In the genomic region with DNA sequence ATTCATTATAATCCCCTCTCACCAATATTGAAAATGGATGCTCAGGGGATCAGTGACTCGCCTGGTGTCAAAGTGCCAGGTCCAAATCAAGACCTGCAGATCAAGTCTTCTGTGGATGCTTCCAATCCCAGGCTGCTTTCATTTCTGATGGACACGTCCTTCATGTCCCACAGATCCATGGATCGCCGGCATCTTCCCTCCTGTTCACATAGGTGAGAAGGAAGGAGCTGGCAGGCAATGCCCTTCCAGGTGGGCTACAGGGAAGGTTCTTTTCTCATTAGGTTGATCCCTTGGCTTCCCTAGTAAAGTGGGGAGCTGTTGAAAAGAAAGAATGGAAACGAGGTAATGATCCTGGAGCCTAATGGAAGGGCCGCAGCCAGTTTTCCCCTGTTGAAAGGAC, we compare ENCODE assay signal across 1 cellular context.
TF ChIP-seq lines count a peak whose summit lies in the region.

No MANE protein-coding gene starts in this region.

TF ChIP-seq in SK-N-SH treated with all-trans-retinoic acid at 6 μM for 48 hours, 23 proteins besides CTCF, POLR2A, EP300 and RAD21 (continued from another document):
- TF ChIP-seq TOX (CRISPR knock-in tag; IDR thresholded peaks at IDR 0.05; ENCODE audit: borderline replicate concordance) (no peak), GLIS3 (CRISPR knock-in tag; IDR thresholded peaks at IDR 0.05) (no peak), ZFP30 (CRISPR knock-in tag; IDR thresholded peaks at IDR 0.05) (no peak), PPARA (CRISPR knock-in tag; IDR thresholded peaks at IDR 0.05; ENCODE audit: borderline replicate concordance) (no peak), ESRRG (CRISPR knock-in tag; IDR thresholded peaks at IDR 0.05) (no peak), ZFP3 (CRISPR knock-in tag; IDR thresholded peaks at IDR 0.05) (no peak), CSDC2 (CRISPR knock-in tag; IDR thresholded peaks at IDR 0.05) (no peak), ZNF70 (CRISPR knock-in tag; IDR thresholded peaks at IDR 0.05) (no peak)
